In genomic region chr14:102490456-102490855, GRCh38 we compare ENCODE assay signal across 25 cellular contexts. TPM values are rescaled to one million over a fixed set of nuclear protein-coding genes. Genes with fewer than 3 reads are reported as not detected.
DNase-seq lines count a peak whose midpoint lies in the region; ATAC-seq, FAIRE-seq and TF ChIP-seq lines count a peak whose summit lies in the region.
"Had no signal": no experiment of that assay in that cellular context is flagged by ENCODE, and none has a peak within 500 bp of the region (broad histone marks: within the 10 kb centered on the region; RNA-seq: fewer than 3 reads in every experiment).

No MANE protein-coding gene starts in this region.

- H3K79me2 ChIP-seq in HepG2 (ENCODE audit: insufficient read depth, low read length) (no peaks in the 10 kb centered on the region), neural progenitor cell (ENCODE audit: low read depth) (no peaks in the 10 kb centered on the region)

- no peaks in the 10 kb centered on the region for H3F3A ChIP-seq in neural progenitor cell (ENCODE audit: low read depth)

- TF ChIP-seq POLR2A in right lobe of liver (IDR thresholded peaks at IDR 0.05): no peak
- no peak for TF ChIP-seq POLR2A in HepG2 (IDR thresholded peaks at IDR 0.05; ENCODE audit: insufficient read depth in 1 of 2, low read depth in 2 of 2, low read length in 2 of 2)

- H3K36me3 ChIP-seq in right lobe of liver (no peaks in the 10 kb centered on the region), HepG2 (replicated peaks in 1 of 2; ENCODE audit: control insufficient read depth in 1 of 2, insufficient read depth in 2 of 2, low read length in 2 of 2) (no peaks in the 10 kb centered on the region), neural progenitor cell (no peaks in the 10 kb centered on the region)
- H3K36me3 ChIP-seq: BE2C, MG63 had no signal

- H3K27ac Mint-ChIP-seq in neural progenitor cell: peak overlapping the region; percentile 66
- no peak overlapping the region for H3K27ac Mint-ChIP-seq in activated CD4-positive, alpha-beta memory T cell treated with anti-CD3 and anti-CD28 coated beads for 36 hours

- H4K20me1 ChIP-seq in HepG2 (ENCODE audit: insufficient read depth, low read length) (no peaks in the 10 kb centered on the region), neural progenitor cell (ENCODE audit: low read depth) (no peaks in the 10 kb centered on the region)

- POLR2A ChIA-PET in HepG2 (lab: Yijun Ruan, JAX): no interaction called here
- POLR2A ChIA-PET in activated CD4-positive, alpha-beta memory T cell treated with anti-CD3 and anti-CD28 coated beads for 36 hours (lab: Charles Lee): interaction anchor here (0.6 kb wide), 1 partner anchor 26 kb away, joined by 3 read pairs; no protein-coding TSS in a partner anchor

- H3K27ac ChIP-seq in right lobe of liver (no peak overlapping the region), HepG2 (ENCODE audit: extremely low read length, insufficient read depth, low read length) (no peak overlapping the region), neural progenitor cell (no peak overlapping the region)
- H3K27ac ChIP-seq: HL-60, PC-9 had no signal

- H3K4me1 Mint-ChIP-seq in neural progenitor cell: peaks cover 3% of the 10 kb centered on the region
- no peaks in the 10 kb centered on the region for H3K4me1 Mint-ChIP-seq in activated CD4-positive, alpha-beta memory T cell treated with anti-CD3 and anti-CD28 coated beads for 36 hours (ENCODE audit: low read depth)
- H3K4me1 Mint-ChIP-seq: CD4-positive, CD25-positive, alpha-beta regulatory T cell had no signal

- no TSS peak for BruUV-seq in HepG2 (replicated peaks; lab: Mats Ljungman, UMichigan)

- H3K4me3 ChIP-seq in right lobe of liver: no peak overlapping the region
- no peak overlapping the region for H3K4me3 ChIP-seq in HepG2 (replicated peaks in 1 of 3; ENCODE audit: insufficient read depth in 1 of 3, low read depth in 2 of 3, low read length in 3 of 3)
- H3K4me3 ChIP-seq in neural progenitor cell: no peak overlapping the region
- H3K4me3 ChIP-seq: MG63, PC-9 had no signal

- H3K4me1 ChIP-seq in right lobe of liver: no peaks in the 10 kb centered on the region
- no peaks in the 10 kb centered on the region for H3K4me1 ChIP-seq in HepG2 (ENCODE audit: insufficient read depth, low read length)
- H3K4me1 ChIP-seq in neural progenitor cell: no peaks in the 10 kb centered on the region
- H3K4me1 ChIP-seq: BE2C had no signal

- in situ Hi-C loops in HepG2 (cut with HindIII; ENCODE audit: extremely low pct_ligation_motif_present, low pct_unique_long_range_greater_than_20kb): no loop called here

- H2AFZ ChIP-seq in HepG2 (ENCODE audit: low read length) (no peak overlapping the region), neural progenitor cell (replicated peaks) (no peak overlapping the region)
- H2AFZ ChIP-seq: PC-9 had no signal

- peaks cover 3% of the 10 kb centered on the region for H3K27me3 Mint-ChIP-seq in neural progenitor cell (ENCODE audit: insufficient read depth, low read depth)
- no peaks in the 10 kb centered on the region for H3K27me3 Mint-ChIP-seq in activated CD4-positive, alpha-beta memory T cell treated with anti-CD3 and anti-CD28 coated beads for 36 hours
- H3K27me3 Mint-ChIP-seq: CD4-positive, CD25-positive, alpha-beta regulatory T cell had no signal

- CTCF ChIA-PET in HepG2 (lab: Yijun Ruan, JAX; ENCODE audit: low intra/inter-chr PET ratio, low total read pairs): no interaction called here
- CTCF ChIA-PET in activated CD4-positive, alpha-beta memory T cell treated with anti-CD3 and anti-CD28 coated beads for 36 hours (lab: Charles Lee): no interaction called here

- TF ChIP-seq EP300 in HepG2 (IDR thresholded peaks at IDR 0.05; ENCODE audit: low read depth in 2 of 2, low read length in 2 of 2) (no peak), HepG2 (CRISPR knock-in tag; IDR thresholded peaks at IDR 0.05; ENCODE audit: borderline replicate concordance) (no peak)

- H3K9me3 ChIP-seq in right lobe of liver: no peaks in the 10 kb centered on the region
- H3K9me3 ChIP-seq in HepG2 (ENCODE audit: low read length): no peaks in the 10 kb centered on the region
- no peaks in the 10 kb centered on the region for H3K9me3 ChIP-seq in neural progenitor cell (ENCODE audit: low read depth)
- H3K9me3 ChIP-seq: BE2C, MG63 had no signal

- no peaks in the 10 kb centered on the region for H3K27me3 ChIP-seq in right lobe of liver
- no peaks in the 10 kb centered on the region for H3K27me3 ChIP-seq in HepG2 (ENCODE audit: control insufficient read depth in 1 of 2, insufficient read depth in 2 of 2, low read length in 2 of 2)
- no peaks in the 10 kb centered on the region for H3K27me3 ChIP-seq in neural progenitor cell
- H3K27me3 ChIP-seq: BE2C, MG63 had no signal

- 87% methylated on average over 8 of the region's 18 CpGs for WGBS in right lobe of liver (ENCODE audit: insufficient coverage, low coverage, low lambda C conversion rate, missing lambda C conversion rate)
- 91% methylated on average over 18 of the region's 18 CpGs for WGBS in HepG2 (ENCODE audit: low lambda C conversion rate)

- H3K4me3 Mint-ChIP-seq in neural progenitor cell: no peak overlapping the region
- no peak overlapping the region for H3K4me3 Mint-ChIP-seq in activated CD4-positive, alpha-beta memory T cell treated with anti-CD3 and anti-CD28 coated beads for 36 hours
- H3K4me3 Mint-ChIP-seq: CD4-positive, CD25-positive, alpha-beta regulatory T cell had no signal

- DNase-seq in right lobe of liver (peak in 2 of 3 donors; percentile 8 to 38), HepG2 (ENCODE audit: low spot score) (no peak), ecto neural progenitor cell (ENCODE audit: low spot score) (peak; percentile 39), neural progenitor cell (ENCODE audit: low spot score) (no peak), T-helper 9 cell (no peak)
- DNase-seq in activated CD4-positive, alpha-beta memory T cell treated with anti-CD3 and anti-CD28 coated beads for 36 hours: no peak
- DNase-seq: BE2C; CD4-positive, CD25-positive, alpha-beta regulatory T cell; COR-L47; DMS 273 treated with DMSO at 0.1 percent for 48 hours; GDM1; GOT3; Kasumi-1; MG63; NCI-H1092; NCI-H1436 treated with DMSO at 0.1 percent for 48 hours; NCI-H2029; NCI-H345; NCI-H524 treated with DMSO at 0.1 percent for 48 hours; PC-9 had no signal

- no peak for ATAC-seq in right lobe of liver
- ATAC-seq in HepG2: no peak
- no peak for ATAC-seq in HG02852 (IDR thresholded peaks at IDR 0.05; ENCODE audit: unreplicated experiment)
- ATAC-seq in HG03432 (IDR thresholded peaks at IDR 0.05; ENCODE audit: unreplicated experiment): no peak

- H3K9ac ChIP-seq in HepG2 (ENCODE audit: insufficient read depth, low read depth, low read length): no peak overlapping the region
- H3K9ac ChIP-seq in neural progenitor cell: no peak overlapping the region

- TF ChIP-seq RAD21 in HepG2 (CRISPR knock-in tag; IDR thresholded peaks at IDR 0.05): no peak

- intact Hi-C loops in right lobe of liver (cut with DNase I): no loop called here
- intact Hi-C loops in HepG2 (cut with micrococcal nuclease; ENCODE audit: unreplicated experiment): no loop called here
- intact Hi-C loops in activated CD4-positive, alpha-beta memory T cell treated with anti-CD3 and anti-CD28 coated beads for 36 hours (cut with micrococcal nuclease): no loop called here

- FAIRE-seq in HepG2 (lab: Jason Lieb, UNC): no peak
- FAIRE-seq: A204.1, GM19239 had no signal

- no peaks in the 10 kb centered on the region for H3K9me3 Mint-ChIP-seq in neural progenitor cell
- no peaks in the 10 kb centered on the region for H3K9me3 Mint-ChIP-seq in activated CD4-positive, alpha-beta memory T cell treated with anti-CD3 and anti-CD28 coated beads for 36 hours

- H3K36me3 Mint-ChIP-seq in neural progenitor cell: peaks cover 4% of the 10 kb centered on the region
- H3K36me3 Mint-ChIP-seq in activated CD4-positive, alpha-beta memory T cell treated with anti-CD3 and anti-CD28 coated beads for 36 hours: no peaks in the 10 kb centered on the region

- no peak overlapping the region for H3K4me2 ChIP-seq in HepG2 (ENCODE audit: low read depth, low read length)
- H3K4me2 ChIP-seq in neural progenitor cell: no peak overlapping the region
- H3K4me2 ChIP-seq: PC-9 had no signal

- TF ChIP-seq CTCF in right lobe of liver (IDR thresholded peaks at IDR 0.05): no peak
- TF ChIP-seq CTCF in HepG2 (CRISPR knock-in tag; IDR thresholded peaks at IDR 0.05): no peak
- TF ChIP-seq CTCF in neural progenitor cell (IDR thresholded peaks at IDR 0.05): no peak

RNA-seq across cellular contexts. Expression of gene ANKRD9, which starts 19.1 kb away (rescaled TPM):
- 10 to 100 TPM in 2 of 6 experiments, 1 to 10 TPM in 4; 7.5 to 33.8 (median 8.9) TPM for total RNA-seq in right lobe of liver
- total RNA-seq in HepG2 (2016; rRNA removed; fragmentation: Illumina TruSeq; extraction: Trizol): 5.7 and 10.0 TPM in 2 replicates
- 14.3 and 16.0 TPM in 2 replicates for total RNA-seq in HepG2 (2016; cell fraction: cytosol; rRNA removed; fragmentation: Illumina TruSeq; extraction: Trizol; ENCODE audit: low read depth)
- total RNA-seq in HepG2 (2016; cell fraction: insoluble cytoplasmic fraction; rRNA removed; fragmentation: Illumina TruSeq; extraction: Trizol): 5.0 and 10.4 TPM in 2 replicates
- total RNA-seq in HepG2 (2016; cell fraction: membrane; rRNA removed; fragmentation: Illumina TruSeq; extraction: Trizol): 17.4 and 22.1 TPM in 2 replicates
- total RNA-seq in HepG2 (2016; cell fraction: nucleus; rRNA removed; fragmentation: Illumina TruSeq; extraction: Trizol): 10.0 and 10.9 TPM in 2 replicates
- 15.0 and 23.2 TPM in 2 replicates for polyA plus RNA-seq in HepG2 (2011; rRNA removed)
- 15.5 and 27.2 TPM in 2 replicates for polyA plus RNA-seq in HepG2 (2011; cell fraction: cytosol; rRNA removed)
- 167 and 168 TPM in 2 replicates for polyA plus RNA-seq in HepG2 (2011; cell fraction: nucleus; rRNA removed)
- polyA plus RNA-seq in HepG2 (2012): 10.5 and 17.4 TPM in 2 replicates
- polyA plus RNA-seq in HepG2 (2016; cell fraction: cytosol; fragmentation: Illumina TruSeq; extraction: Trizol; ENCODE audit: low read depth): 15.9 and 17.0 TPM in 2 replicates
- polyA plus RNA-seq in HepG2 (2016; cell fraction: insoluble cytoplasmic fraction; fragmentation: Illumina TruSeq; extraction: Trizol; ENCODE audit: low read depth): 5.9 and 6.8 TPM in 2 replicates
- polyA plus RNA-seq in HepG2 (2016; cell fraction: membrane; fragmentation: Illumina TruSeq; extraction: Trizol; ENCODE audit: low read depth): 15.7 and 16.1 TPM in 2 replicates
- 29.1 and 29.7 TPM in 2 replicates for polyA plus RNA-seq in HepG2 (2016; cell fraction: nucleus; fragmentation: Illumina TruSeq; extraction: Trizol; ENCODE audit: insufficient read depth, low read depth)
- 16.4 and 20.4 TPM in 2 replicates for polyA minus RNA-seq in HepG2 (2011; rRNA and poly(A)+ RNA removed; ENCODE audit: low replicate concordance)
- polyA minus RNA-seq in HepG2 (2011; cell fraction: cytosol; rRNA and poly(A)+ RNA removed): 9.8 and 9.9 TPM in 2 replicates
- 11.9 and 12.4 TPM in 2 replicates for polyA minus RNA-seq in HepG2 (2011; cell fraction: nucleus; rRNA and poly(A)+ RNA removed)
- 10.8 and 47.4 TPM in 2 replicates for total RNA-seq in neural progenitor cell (ENCODE audit: low replicate concordance)
- total RNA-seq in activated CD4-positive, alpha-beta memory T cell treated with anti-CD3 and anti-CD28 coated beads for 36 hours: 10 to 100 TPM; 15.2 to 17.5 TPM

Comparison
In these comparisons a context has a peak if more than half of its experiments do, and no peak if none do; other contexts are left out.
1. DNase-seq: peak in right lobe of liver (2 of 3) and ecto neural progenitor cell (single experiment); none in HepG2 (single experiment), neural progenitor cell (single experiment), activated CD4-positive, alpha-beta memory T cell treated with anti-CD3 and anti-CD28 coated beads for 36 hours (single experiment) and T-helper 9 cell (single experiment).